ENCODE assay signal across 8 cellular contexts in genomic region chrX:136880003-136880451, GRCh38. TPM values are rescaled to one million over a fixed set of nuclear protein-coding genes. Genes with fewer than 3 reads are reported as not detected.
DNase-seq lines count a peak whose midpoint lies in the region; FAIRE-seq and TF ChIP-seq lines count a peak whose summit lies in the region.

No MANE protein-coding gene starts in this region.

- peak overlapping the region; percentile 64 for H3K4me3 ChIP-seq in WI38 (ENCODE audit: low read depth, low read length)
- peak overlapping the region; percentile 31 to 85 (median 72) for H3K4me3 ChIP-seq in dorsolateral prefrontal cortex
- peak overlapping the region; percentile 86 to 94 for H3K4me3 ChIP-seq in stomach smooth muscle (ENCODE audit: low read length in 2 of 2)

- TF ChIP-seq CTCF in WI38 (IDR thresholded peaks at IDR 0.05; ENCODE audit: low read depth, low read length) (no peak), dorsolateral prefrontal cortex (IDR thresholded peaks at IDR 0.05 in 54 of 56, conservative IDR thresholded peaks at IDR 0.05 in 2 of 56; ENCODE audit: low read depth in 1 of 56, partially characterized antibody in 56 of 56) (no peak)

- H3K27ac ChIP-seq in dorsolateral prefrontal cortex, result peak overlapping the region in 58 of 59 donors; percentile 66 to 96 (median 89)
- H3K27ac ChIP-seq in stomach smooth muscle (ENCODE audit: low read length), result peak overlapping the region; percentile 91

- H3K36me3 ChIP-seq in stomach smooth muscle (ENCODE audit: control insufficient read depth in 2 of 2, insufficient read depth in 2 of 2, low read length in 2 of 2), result peaks cover 3 to 10% of the 10 kb centered on the region in 2 donors

- FAIRE-seq in RCC 7860 (lab: Jason Lieb, UNC), result no peak

- intact Hi-C loops in dorsolateral prefrontal cortex (cut with DNase I), result loop anchor here (1.0 to 2.0 kb wide), 2 partner anchors 29 to 30 kb away; no protein-coding TSS in a partner anchor

- H3K27me3 ChIP-seq in dorsolateral prefrontal cortex, result peaks cover 0 to 20% (median 0%) of the 10 kb centered on the region in 45 donors
- no peaks in the 10 kb centered on the region for H3K27me3 ChIP-seq in stomach smooth muscle (ENCODE audit: control insufficient read depth in 1 of 2, insufficient read depth in 2 of 2, low read length in 2 of 2)

- DNase-seq in stimulated activated CD4-positive, alpha-beta T cell treated with anti-CD3 and anti-CD28 coated beads, Interleukin-12 subunit alpha, Interleukin-12 subunit beta, amount 100 ng/mL, for 4 hours, result peak; percentile 13
- no peak for DNase-seq in stimulated activated CD4-positive, alpha-beta T cell treated with anti-CD3 and anti-CD28 coated beads, Interleukin-1b, Interleukin-23, amount 100 ng/mL, for 48 hours
- DNase-seq in HK-2 (ENCODE audit: unreplicated experiment), result peak; percentile 26
- peak in 5 of 10 donors; percentile 10 to 50 (median 31) for DNase-seq in dorsolateral prefrontal cortex
- peak; percentile 23 to 33 for DNase-seq in lung microvascular endothelial cell (ENCODE audit: low read depth in 2 of 2)
- DNase-seq in RCC 7860 (ENCODE audit: low spot score), result no peak

- H3K4me1 ChIP-seq in stomach smooth muscle (ENCODE audit: control insufficient read depth, insufficient read depth, low read length), result no peaks in the 10 kb centered on the region

- peak overlapping the region; percentile 95 to 97 for H3K9ac ChIP-seq in stomach smooth muscle (ENCODE audit: low read length in 2 of 2)

- H3K9me3 ChIP-seq in stomach smooth muscle (ENCODE audit: control insufficient read depth in 2 of 2, low read length in 2 of 2), result no peaks in the 10 kb centered on the region

RNA-seq across cellular contexts. Expression of gene RBMX, which starts 0.5 kb away (rescaled TPM):
- 100 to 1,000 TPM in 114 of 120 experiments, 10 to 100 TPM in 6; 79.1 to 161 (median 117) TPM for total RNA-seq in dorsolateral prefrontal cortex
- total RNA-seq in lung microvascular endothelial cell, result 78.8 and 124 TPM in 2 replicates

Comparison
In these comparisons a context has a peak if more than half of its experiments do, and no peak if none do; other contexts are left out.
1. DNase-seq: peak in stimulated activated CD4-positive, alpha-beta T cell treated with anti-CD3 and anti-CD28 coated beads, Interleukin-12 subunit alpha, Interleukin-12 subunit beta, amount 100 ng/mL, for 4 hours (single experiment), HK-2 (single experiment) and lung microvascular endothelial cell (2 of 2); none in stimulated activated CD4-positive, alpha-beta T cell treated with anti-CD3 and anti-CD28 coated beads, Interleukin-1b, Interleukin-23, amount 100 ng/mL, for 48 hours (single experiment) and RCC 7860 (single experiment).
2. Peak in every context shown above with its lines, with median percentiles within 50 percentile points of each other: H3K4me3 ChIP-seq.